In the genomic region with DNA sequence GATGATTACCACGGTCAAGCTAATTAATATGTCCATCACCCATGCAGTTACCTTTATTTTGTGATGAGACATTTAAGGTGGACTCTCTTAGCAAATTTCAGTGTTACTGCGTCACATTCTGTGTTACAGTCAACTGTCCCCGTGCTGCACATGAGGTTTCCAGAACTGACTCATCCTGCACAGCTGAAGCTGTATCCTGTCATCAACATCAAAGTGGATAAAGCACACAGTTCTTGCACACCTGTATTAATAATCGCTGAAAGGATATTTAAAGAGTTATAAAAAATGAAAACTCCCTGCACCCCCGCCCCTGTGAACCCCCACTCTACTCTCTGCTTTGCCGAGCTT, we compare ENCODE assay signal across 22 cellular contexts. TPM values are rescaled to one million over a fixed set of nuclear protein-coding genes. Genes with fewer than 3 reads are reported as not detected.
DNase-seq lines count a peak whose midpoint lies in the region; ATAC-seq and TF ChIP-seq lines count a peak whose summit lies in the region.
"Had no signal": no experiment of that assay in that cellular context is flagged by ENCODE, and none has a peak within 500 bp of the region (broad histone marks: within the 10 kb centered on the region; RNA-seq: fewer than 3 reads in every experiment).

No MANE protein-coding gene starts in this region.

- ATAC-seq in PC-3 = peak; percentile 40
- ATAC-seq in activated T-helper 17 cell treated with anti-CD3 and anti-CD28 coated beads, Interleukin-2, amount 50 U/mL, for 72 hours (replicated peaks) = peak; percentile 100
- ATAC-seq in HG03432 (IDR thresholded peaks at IDR 0.05; ENCODE audit: unreplicated experiment) = no peak
- ATAC-seq: left colon had no signal

- no peaks in the 10 kb centered on the region for H3K27me3 ChIP-seq in PC-3 (ENCODE audit: low read length)
- H3K27me3 ChIP-seq in Karpas-422 (ENCODE audit: low read length) = no peaks in the 10 kb centered on the region
- H3K27me3 ChIP-seq in spleen (replicated peaks in 1 of 7) = peaks cover 0 to 25% (median 0%) of the 10 kb centered on the region in 7 donors
- H3K27me3 ChIP-seq: Peyer's patch had no signal

- TF ChIP-seq CTCF in PC-3 (conservative IDR thresholded peaks at IDR 0.05; ENCODE audit: low read depth, low read length) = no peak
- TF ChIP-seq CTCF in spleen (IDR thresholded peaks at IDR 0.05 in 8 of 11, conservative IDR thresholded peaks at IDR 0.05 in 3 of 11) = no peak

- H3K4me1 Mint-ChIP-seq in activated T-helper 17 cell treated with anti-CD3 and anti-CD28 coated beads, Interleukin-2, amount 50 U/mL, for 72 hours = no peaks in the 10 kb centered on the region

- H2AFZ ChIP-seq in PC-3 (ENCODE audit: low read length) (no peak overlapping the region), Karpas-422 (ENCODE audit: low read length) (no peak overlapping the region)

- intact Hi-C loops in PC-3 (cut with micrococcal nuclease) = no loop called here
- intact Hi-C loops in spleen (cut with DNase I; ENCODE audit: low total_unique reads) = no loop called here

- BruUV-seq in PC-3 (replicated peaks; lab: Mats Ljungman, UMichigan) = no TSS peak

- H3K36me3 ChIP-seq in PC-3 (ENCODE audit: low read depth, low read length) = no peaks in the 10 kb centered on the region
- no peaks in the 10 kb centered on the region for H3K36me3 ChIP-seq in Karpas-422 (ENCODE audit: insufficient read depth, low read length)
- no peaks in the 10 kb centered on the region for H3K36me3 ChIP-seq in spleen
- H3K36me3 ChIP-seq: Peyer's patch, sigmoid colon had no signal

- H3K27ac ChIP-seq in PC-3 (ENCODE audit: low read length) (no peak overlapping the region), Karpas-422 (ENCODE audit: low read length) (no peak overlapping the region), spleen (no peak overlapping the region)
- H3K27ac ChIP-seq: A549, Peyer's patch, sigmoid colon had no signal

- no peaks in the 10 kb centered on the region for H3K79me2 ChIP-seq in PC-3 (ENCODE audit: low read length)
- no peaks in the 10 kb centered on the region for H3K79me2 ChIP-seq in Karpas-422 (ENCODE audit: low read length)

- H3K4me1 ChIP-seq in PC-3 (ENCODE audit: insufficient read depth, low read length) (peaks cover 10% of the 10 kb centered on the region; the same call in 1 of the 2 replicates), Karpas-422 (ENCODE audit: low read length) (no peaks in the 10 kb centered on the region), spleen (no peaks in the 10 kb centered on the region)
- H3K4me1 ChIP-seq: A549, Peyer's patch, sigmoid colon had no signal

- H3K4me2 ChIP-seq in PC-3 (ENCODE audit: low read length) = peak overlapping the region; percentile 42; the same call in 1 of the 2 replicates
- no peak overlapping the region for H3K4me2 ChIP-seq in Karpas-422 (ENCODE audit: low read depth, low read length, poor library complexity, severe bottlenecking)
- H3K4me2 ChIP-seq: A549 had no signal

- H3K9me2 ChIP-seq in PC-3 (replicated peaks; ENCODE audit: low read length) (no peaks in the 10 kb centered on the region), Karpas-422 (replicated peaks; ENCODE audit: insufficient read depth, low read length) (no peaks in the 10 kb centered on the region)

- no peaks in the 10 kb centered on the region for H3K36me3 Mint-ChIP-seq in activated T-helper 17 cell treated with anti-CD3 and anti-CD28 coated beads, Interleukin-2, amount 50 U/mL, for 72 hours (ENCODE audit: low read depth)

- H3K9me3 ChIP-seq in PC-3 (ENCODE audit: low read length) (0 out of 2 replicates have a peak, but pooled peaks cover 5% of the 10 kb centered on the region), Karpas-422 (ENCODE audit: low read length) (no peaks in the 10 kb centered on the region), spleen (peaks cover 0 to 34% (median 22%) of the 10 kb centered on the region in 8 donors)
- H3K9me3 ChIP-seq: Peyer's patch had no signal

- no peaks in the 10 kb centered on the region for H4K20me1 ChIP-seq in PC-3 (ENCODE audit: low read length)
- H4K20me1 ChIP-seq in Karpas-422 (ENCODE audit: insufficient read depth, low read depth, low read length) = no peaks in the 10 kb centered on the region

- no peak overlapping the region for H3K27ac Mint-ChIP-seq in activated T-helper 17 cell treated with anti-CD3 and anti-CD28 coated beads, Interleukin-2, amount 50 U/mL, for 72 hours

- peaks cover 16% of the 10 kb centered on the region for H3K27me3 Mint-ChIP-seq in activated T-helper 17 cell treated with anti-CD3 and anti-CD28 coated beads, Interleukin-2, amount 50 U/mL, for 72 hours

- 71 to 80% (median 77%) methylated on average over 6 of the region's 6 CpGs for WGBS in spleen, 5 donors

- no peak for TF ChIP-seq POLR2A in spleen (IDR thresholded peaks at IDR 0.05)

- H3K4me3 Mint-ChIP-seq in activated T-helper 17 cell treated with anti-CD3 and anti-CD28 coated beads, Interleukin-2, amount 50 U/mL, for 72 hours = no peak overlapping the region
- H3K4me3 Mint-ChIP-seq: CD8-positive, alpha-beta memory T cell had no signal

- CTCF ChIA-PET in PC-3 (lab: Charles Lee) = interaction anchor here (0.5 kb wide), 1 partner anchor 10 kb away, joined by 3 read pairs; no protein-coding TSS in a partner anchor

- H3K9me3 Mint-ChIP-seq in activated T-helper 17 cell treated with anti-CD3 and anti-CD28 coated beads, Interleukin-2, amount 50 U/mL, for 72 hours = peaks cover 10% of the 10 kb centered on the region

- POLR2A ChIA-PET in PC-3 (lab: Charles Lee; ENCODE audit: unreplicated experiment) = interaction anchor here (0.6 kb wide), 1 partner anchor 218 kb away, joined by 22 read pairs; the partner anchor contains the start of gene UBE2G2

- H3K9ac ChIP-seq in PC-3 (ENCODE audit: low read length) (no peak overlapping the region), Karpas-422 (ENCODE audit: low read length) (no peak overlapping the region)

- H3K4me3 ChIP-seq in PC-3 (ENCODE audit: low read length) (no peak overlapping the region), Karpas-422 (ENCODE audit: low read length) (no peak overlapping the region), spleen (no peak overlapping the region)
- H3K4me3 ChIP-seq: A549, Peyer's patch, sigmoid colon had no signal

- no peaks in the 10 kb centered on the region for H3F3A ChIP-seq in PC-3 (ENCODE audit: low read length, unreplicated experiment)

- DNase-seq in SHP77 (lab: John Stamatoyannopoulos, UW) (peak; percentile 24 to 31), SHP77 treated with DMSO at 0.1 percent for 48 hours (lab: John Stamatoyannopoulos, UW) (no peak), PC-3 (peak; percentile 64), Karpas-422 (no peak), spleen (no peak)
- peak; percentile 7 for DNase-seq in stimulated activated CD4-positive, alpha-beta T cell treated with anti-CD3 and anti-CD28 coated beads, Interleukin-2, amount 100 ng/mL, for 48 hours
- DNase-seq: activated CD4-positive, CD25-positive, alpha-beta regulatory T cell; CD8-positive, alpha-beta memory T cell; effector CD4-positive, alpha-beta T cell; HCEC 1CT; KBM-7; left colon; NCI-H1092 treated with DMSO at 0.1 percent for 48 hours; NCI-H510A treated with DMSO at 0.1 percent for 48 hours; occipital lobe; sigmoid colon; substantia nigra had no signal

RNA-seq across cellular contexts. Expression of gene KRTAP10-5, which starts 3.4 kb away (rescaled TPM):
- 0.98 TPM in 1 of 2 replicates, not detected in the other for total RNA-seq in PC-3 (2014; rRNA removed)
- total RNA-seq in activated T-helper 17 cell treated with anti-CD3 and anti-CD28 coated beads, Interleukin-2, amount 50 U/mL, for 72 hours = not detected
- total RNA-seq in Karpas-422 (2014; rRNA removed; shearing (Covaris generic); ENCODE audit: low replicate concordance) = not detected in 2 replicates
- not detected for total RNA-seq in spleen
- not detected for polyA plus RNA-seq in spleen
- total RNA-seq: CD8-positive, alpha-beta memory T cell; left colon; mucosa of gallbladder; occipital lobe; Peyer's patch; sigmoid colon had no signal
- polyA plus RNA-seq: A549; CD8-positive, alpha-beta memory T cell; sigmoid colon had no signal

RNA-seq across cellular contexts. Expression of gene KRTAP10-6, which starts 8.5 kb away (rescaled TPM):
- total RNA-seq in PC-3 (2014; rRNA removed) (not detected in 2 replicates), spleen (not detected)
- not detected for total RNA-seq in activated T-helper 17 cell treated with anti-CD3 and anti-CD28 coated beads, Interleukin-2, amount 50 U/mL, for 72 hours
- total RNA-seq in Karpas-422 (2014; rRNA removed; shearing (Covaris generic); ENCODE audit: low replicate concordance) = not detected in 2 replicates
- not detected for polyA plus RNA-seq in spleen
- total RNA-seq: CD8-positive, alpha-beta memory T cell; left colon; mucosa of gallbladder; occipital lobe; Peyer's patch; sigmoid colon had no signal
- polyA plus RNA-seq: A549; CD8-positive, alpha-beta memory T cell; sigmoid colon had no signal

RNA-seq across cellular contexts. Expression of gene KRTAP10-4, which starts 10.2 kb away (rescaled TPM):
- total RNA-seq in PC-3 (2014; rRNA removed) (not detected in 2 replicates), spleen (not detected)
- not detected for total RNA-seq in activated T-helper 17 cell treated with anti-CD3 and anti-CD28 coated beads, Interleukin-2, amount 50 U/mL, for 72 hours
- not detected in 2 replicates for total RNA-seq in Karpas-422 (2014; rRNA removed; shearing (Covaris generic); ENCODE audit: low replicate concordance)
- polyA plus RNA-seq in spleen = not detected
- total RNA-seq: CD8-positive, alpha-beta memory T cell; left colon; mucosa of gallbladder; occipital lobe; Peyer's patch; sigmoid colon had no signal
- polyA plus RNA-seq: A549; CD8-positive, alpha-beta memory T cell; sigmoid colon had no signal

RNA-seq across cellular contexts. Expression of gene KRTAP10-7, which starts 16.6 kb away (rescaled TPM):
- total RNA-seq in PC-3 (2014; rRNA removed) (not detected in 2 replicates), spleen (not detected)
- total RNA-seq in activated T-helper 17 cell treated with anti-CD3 and anti-CD28 coated beads, Interleukin-2, amount 50 U/mL, for 72 hours = not detected
- total RNA-seq in Karpas-422 (2014; rRNA removed; shearing (Covaris generic); ENCODE audit: low replicate concordance) = not detected in 2 replicates
- polyA plus RNA-seq in spleen = not detected
- total RNA-seq: CD8-positive, alpha-beta memory T cell; left colon; mucosa of gallbladder; occipital lobe; Peyer's patch; sigmoid colon had no signal
- polyA plus RNA-seq: A549; CD8-positive, alpha-beta memory T cell; sigmoid colon had no signal

RNA-seq across cellular contexts. Expression of gene KRTAP10-3, which starts 25.2 kb away (rescaled TPM):
- not detected in 2 replicates for total RNA-seq in PC-3 (2014; rRNA removed)
- total RNA-seq in activated T-helper 17 cell treated with anti-CD3 and anti-CD28 coated beads, Interleukin-2, amount 50 U/mL, for 72 hours = not detected
- total RNA-seq in Karpas-422 (2014; rRNA removed; shearing (Covaris generic); ENCODE audit: low replicate concordance) = not detected in 2 replicates
- not detected for total RNA-seq in spleen
- polyA plus RNA-seq in spleen = not detected
- total RNA-seq: CD8-positive, alpha-beta memory T cell; left colon; mucosa of gallbladder; occipital lobe; Peyer's patch had no signal
- polyA plus RNA-seq: A549; CD8-positive, alpha-beta memory T cell; sigmoid colon had no signal

Comparison
In these comparisons a context has a peak if more than half of its experiments do, and no peak if none do; other contexts are left out.
1. DNase-seq: peak in SHP77 (2 of 2), PC-3 (single experiment) and stimulated activated CD4-positive, alpha-beta T cell treated with anti-CD3 and anti-CD28 coated beads, Interleukin-2, amount 100 ng/mL, for 48 hours (2 of 2); none in SHP77 treated with DMSO at 0.1 percent for 48 hours (single experiment), Karpas-422 (single experiment) and spleen (single experiment).